24 cellular contexts compared by ENCODE assay signal in genomic region chr1:7987528-7987927, GRCh38. TPM values are rescaled to one million over a fixed set of nuclear protein-coding genes. Genes with fewer than 3 reads are reported as not detected.
"Had no signal": no experiment of that assay in that cellular context is flagged by ENCODE, and none has a peak within 500 bp of the region (broad histone marks: within the 10 kb centered on the region; RNA-seq: fewer than 3 reads in every experiment).

No MANE protein-coding gene starts in this region.

- H2AFZ ChIP-seq: parathyroid adenoma had no signal

- DNase-seq: cortex of kidney; dorsolateral prefrontal cortex; effector CD8-positive, alpha-beta T cell; heart left ventricle; hippocampal formation; kidney glomerular epithelial cell; naive B cell; psoas muscle; spleen; stimulated activated CD4-positive, alpha-beta T cell treated with anti-CD3 and anti-CD28 coated beads, Interleukin-15, amount 100 ng/mL, for 24 hours; stimulated activated CD4-positive, alpha-beta T cell treated with anti-CD3 and anti-CD28 coated beads, Interleukin-1b, Interleukin-23, amount 100 ng/mL, for 48 hours; stimulated activated CD4-positive, alpha-beta T cell treated with anti-CD3 and anti-CD28 coated beads, Interleukin-4, amount 100 ng/mL, for 24 hours; testis; transverse colon had no signal

- FAIRE-seq: endometrium, frontal cortex had no signal

- H3K4me3 ChIP-seq: dorsolateral prefrontal cortex, heart left ventricle, psoas muscle, spleen, testis, transverse colon had no signal

- H3K9me3 Mint-ChIP-seq: nephron; stimulated activated naive CD8-positive, alpha-beta T cell treated with anti-CD3 and anti-CD28 coated beads, Interleukin-15, Interleukin-2, amounts not matched to agents 100 ng/mL and 50 ng/mL, for 24 hours had no signal

- H3K27me3 Mint-ChIP-seq: naive B cell; stimulated activated memory B cell treated with anti-CD40 and anti-IgM and Interleukin-4, amounts not matched to agents 10 μg/mL and 1 μg/mL and 100 μg/mL, for 72 hours; stimulated activated naive CD8-positive, alpha-beta T cell treated with anti-CD3 and anti-CD28 coated beads, Interleukin-15, Interleukin-2, amounts not matched to agents 100 ng/mL and 50 ng/mL, for 24 hours had no signal

- H3K27ac ChIP-seq: heart left ventricle, parathyroid adenoma, psoas muscle, spleen, testis, transverse colon had no signal

- H3K9ac ChIP-seq: parathyroid adenoma had no signal

- H3K4me3 Mint-ChIP-seq: nephron; stimulated activated memory B cell treated with anti-CD40 and anti-IgM and Interleukin-4, amounts not matched to agents 10 μg/mL and 1 μg/mL and 100 μg/mL, for 72 hours; stimulated activated naive CD8-positive, alpha-beta T cell treated with anti-CD3 and anti-CD28 coated beads, Interleukin-15, Interleukin-2, amounts not matched to agents 100 ng/mL and 50 ng/mL, for 24 hours had no signal

- H3K4me1 Mint-ChIP-seq: nephron had no signal

- ATAC-seq: esophagus mucosa; heart left ventricle; psoas muscle; sciatic nerve; stimulated activated memory B cell treated with anti-CD40 and anti-IgM and Interleukin-4, amounts not matched to agents 10 μg/mL and 1 μg/mL and 100 μg/mL, for 72 hours had no signal

- H3K27ac Mint-ChIP-seq: nephron; stimulated activated memory B cell treated with anti-CD40 and anti-IgM and Interleukin-4, amounts not matched to agents 10 μg/mL and 1 μg/mL and 100 μg/mL, for 72 hours; stimulated activated naive CD8-positive, alpha-beta T cell treated with anti-CD3 and anti-CD28 coated beads, Interleukin-15, Interleukin-2, amounts not matched to agents 100 ng/mL and 50 ng/mL, for 24 hours had no signal

- H3K9me3 ChIP-seq: heart left ventricle, psoas muscle, spleen, testis, transverse colon had no signal

- H3K27me3 ChIP-seq: dorsolateral prefrontal cortex, heart left ventricle, spleen, testis, transverse colon had no signal

RNA-seq across cellular contexts. Expression of gene TNFRSF9, which starts 46.9 kb away (rescaled TPM):
- total RNA-seq: fibroblast of lung, frontal cortex had no signal
- polyA plus RNA-seq: urinary bladder had no signal
